Comparison of ENCODE assay signal across 28 cellular contexts in genomic region chr4:140901736-140902336, GRCh38.
"Had no signal": no experiment of that assay in that cellular context is flagged by ENCODE, and none has a peak within 500 bp of the region (broad histone marks: within the 10 kb centered on the region; RNA-seq: fewer than 3 reads in every experiment).

No MANE protein-coding gene starts in this region.

- ATAC-seq: activated CD4-positive, alpha-beta T cell treated with anti-CD3 and anti-CD28 coated beads for 36 hours; activated T-cell treated with anti-CD3 and anti-CD28 coated beads, Interleukin-2, amount 50 U/mL, for 72 hours; esophagus mucosa; naive thymus-derived CD8-positive, alpha-beta T cell; stimulated activated memory B cell treated with anti-CD40 and anti-IgM and Interleukin-4, amounts not matched to agents 10 μg/mL and 1 μg/mL and 100 μg/mL, for 72 hours; stimulated activated naive CD8-positive, alpha-beta T cell treated with anti-CD3 and anti-CD28 coated beads, Interleukin-15, amount 100 ng/mL, for 72 hours had no signal

- H3K9me3 ChIP-seq: right atrium auricular region, thyroid gland, upper lobe of left lung, vagina had no signal

- H3K79me2 ChIP-seq: parathyroid adenoma had no signal

- H3K36me3 ChIP-seq: brain microvascular endothelial cell, neural progenitor cell, right atrium auricular region, thyroid gland, upper lobe of left lung, vagina had no signal

- H3K4me1 ChIP-seq: neural progenitor cell, parathyroid adenoma, upper lobe of left lung had no signal

- H3K27ac ChIP-seq: brain microvascular endothelial cell, neural progenitor cell, parathyroid adenoma, right atrium auricular region, thyroid gland, upper lobe of left lung, vagina had no signal

- H3K4me3 ChIP-seq: neural progenitor cell, right atrium auricular region, smooth muscle cell, thyroid gland, upper lobe of left lung, vagina had no signal

- H3K27me3 ChIP-seq: brain microvascular endothelial cell, neural progenitor cell, right atrium auricular region, thyroid gland, upper lobe of left lung, vagina had no signal

- H3K4me2 ChIP-seq: neural progenitor cell, smooth muscle cell had no signal

- H3K9ac ChIP-seq: neural progenitor cell, parathyroid adenoma had no signal

- DNase-seq: activated B cell treated with CpG ODN at 0.5 μM for 24 hours; activated CD4-positive, alpha-beta T cell treated with anti-CD3 and anti-CD28 coated beads for 36 hours; activated naive CD4-positive, alpha-beta T cell; activated T-cell treated with anti-CD3 and anti-CD28 coated beads for 4 hours; activated T-cell treated with anti-CD3 and anti-CD28 coated beads, Interleukin-2, amount 50 U/mL, for 72 hours; aorta; brain microvascular endothelial cell; foreskin fibroblast; head of caudate nucleus; hippocampal formation; immature natural killer cell; kidney; naive thymus-derived CD8-positive, alpha-beta T cell; occipital lobe; stimulated activated CD4-positive, alpha-beta T cell treated with anti-CD3 and anti-CD28 coated beads, Interleukin-1b, Interleukin-23, amount 100 ng/mL, for 48 hours; stimulated activated CD4-positive, alpha-beta T cell treated with anti-CD3 and anti-CD28 coated beads, Interleukin-4, amount 100 ng/mL, for 4 hours; stimulated activated CD8-positive, alpha-beta memory T cell treated with anti-CD3 and anti-CD28 coated beads, Interleukin-4, amount 100 ng/mL, for 48 hours; stimulated activated naive CD8-positive, alpha-beta T cell treated with anti-CD3 and anti-CD28 coated beads, Interleukin-15, amount 100 ng/mL, for 72 hours; substantia nigra; thyroid gland; upper lobe of left lung had no signal

- H2AFZ ChIP-seq: neural progenitor cell, parathyroid adenoma had no signal
